Comparison of ENCODE assay signal across 22 cellular contexts in the genomic region with DNA sequence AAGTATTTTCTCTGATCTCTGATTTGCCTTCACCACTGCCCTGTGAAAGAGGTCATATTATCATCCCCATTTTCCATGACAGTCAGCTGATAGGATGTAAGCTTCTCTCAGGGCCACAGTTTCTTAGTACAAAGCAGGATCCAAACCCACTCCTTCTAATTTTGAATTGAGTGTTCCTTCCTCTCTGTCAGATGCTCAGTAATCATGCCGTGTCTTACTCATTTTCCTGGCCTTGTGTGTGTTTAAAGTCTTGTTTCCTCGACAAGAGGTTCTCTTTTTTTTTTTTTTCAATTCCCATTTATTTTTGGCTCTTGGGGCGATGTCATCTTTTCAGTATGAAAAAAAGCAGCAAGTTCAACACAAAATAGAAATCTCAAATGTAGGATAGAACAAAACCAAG.
DNase-seq lines count a peak whose midpoint lies in the region; TF ChIP-seq lines count a peak whose summit lies in the region.
"Had no signal": no experiment of that assay in that cellular context is flagged by ENCODE, and none has a peak within 500 bp of the region (broad histone marks: within the 10 kb centered on the region; RNA-seq: fewer than 3 reads in every experiment).

No MANE protein-coding gene starts in this region.

- no peak overlapping the region for H3K18ac ChIP-seq in mesenchymal stem cell (ENCODE audit: low read depth in 1 of 2, low read length in 2 of 2)

- peak overlapping the region; percentile 27 for H3K9ac ChIP-seq in mesenchymal stem cell (ENCODE audit: low read length)
- H3K9ac ChIP-seq: KMS-11 had no signal

- H4K91ac ChIP-seq in mesenchymal stem cell (ENCODE audit: low read length), result no peak overlapping the region

- intact Hi-C loops in CD14-positive monocyte (cut with micrococcal nuclease) (no loop called here), posterior vena cava (cut with DNase I) (no loop called here)

- peak overlapping the region in 1 of 2 donors; percentile 63 for H3K4me3 Mint-ChIP-seq in CD14-positive monocyte
- H3K4me3 Mint-ChIP-seq: brain; CD8-positive, alpha-beta memory T cell; T-helper 17 cell had no signal

- no peaks in the 10 kb centered on the region for H3K36me3 ChIP-seq in mesenchymal stem cell (ENCODE audit: control insufficient read depth in 1 of 2, insufficient read depth in 2 of 2, low read depth in 1 of 2, low read length in 2 of 2)
- H3K36me3 ChIP-seq: esophagus squamous epithelium, prostate gland, SJSA1 had no signal

- peaks cover 22% of the 10 kb centered on the region for H3K4me1 Mint-ChIP-seq in CD14-positive monocyte
- H3K4me1 Mint-ChIP-seq: brain, T-helper 17 cell had no signal

- H3K27me3 ChIP-seq in mesenchymal stem cell (ENCODE audit: control insufficient read depth in 1 of 2, insufficient read depth in 1 of 2, low read length in 2 of 2), result no peaks in the 10 kb centered on the region
- H3K27me3 ChIP-seq: esophagus squamous epithelium, SJSA1 had no signal

- H3K4ac ChIP-seq in mesenchymal stem cell (ENCODE audit: low read depth in 1 of 2, low read length in 2 of 2), result no peak overlapping the region

- H3K79me1 ChIP-seq in mesenchymal stem cell (replicated peaks; ENCODE audit: low read length, poor library complexity, severe bottlenecking), result no peaks in the 10 kb centered on the region

- no peak overlapping the region for H3K14ac ChIP-seq in mesenchymal stem cell (ENCODE audit: low read length in 2 of 2)

- H2AK5ac ChIP-seq in mesenchymal stem cell (ENCODE audit: low read length, severe bottlenecking), result no peak overlapping the region

- H3K9me3 ChIP-seq in mesenchymal stem cell (ENCODE audit: control insufficient read depth, low read length), result no peaks in the 10 kb centered on the region
- H3K9me3 ChIP-seq: esophagus squamous epithelium, prostate gland, SJSA1 had no signal

- no peak overlapping the region for H2BK120ac ChIP-seq in mesenchymal stem cell (ENCODE audit: low read depth, low read length)

- no peak overlapping the region for H3K23ac ChIP-seq in mesenchymal stem cell (ENCODE audit: low read length in 2 of 2)

- no peaks in the 10 kb centered on the region for H3K36me3 Mint-ChIP-seq in CD14-positive monocyte
- H3K36me3 Mint-ChIP-seq: brain had no signal

- H3K4me3 ChIP-seq in mesenchymal stem cell (ENCODE audit: insufficient read depth in 1 of 2, low read depth in 1 of 2, low read length in 2 of 2), result no peak overlapping the region
- H3K4me3 ChIP-seq: esophagus squamous epithelium, lung, prostate gland, SJSA1 had no signal

- WGBS in mesenchymal stem cell, result 42% methylated on average over 1 of the region's 3 CpGs

- TF ChIP-seq CTCF in CD14-positive monocyte (IDR thresholded peaks at IDR 0.05), result no peak

- H2AFZ ChIP-seq in mesenchymal stem cell (ENCODE audit: low read depth, low read length), result no peak overlapping the region

- H3K27ac ChIP-seq in caudate nucleus (ENCODE audit: low read depth, low read length) (peak overlapping the region; percentile 31), mesenchymal stem cell (ENCODE audit: low read length, poor library complexity, severe bottlenecking) (no peak overlapping the region)
- H3K27ac ChIP-seq: esophagus squamous epithelium, KMS-11, prostate gland, SJSA1 had no signal

- no peak overlapping the region for H2BK12ac ChIP-seq in mesenchymal stem cell (ENCODE audit: low read length in 2 of 2)

- DNase-seq in CD14-positive monocyte (ENCODE audit: low spot score) (no peak), GDM1 (lab: John Stamatoyannopoulos, UW) (peak; percentile 22), caudate nucleus (lab: John Stamatoyannopoulos, UW) (peak in 4 of 61 donors; percentile 27 to 55 (median 50)), mesenchymal stem cell (peak; percentile 17), middle frontal gyrus (ENCODE audit: extremely low spot score, low spot score) (no peak), posterior vena cava (ENCODE audit: low spot score) (no peak), NCI-H1694 (lab: John Stamatoyannopoulos, UW) (no peak)
- DNase-seq: activated CD4-positive, alpha-beta T cell treated with anti-CD3 and anti-CD28 coated beads for 48 hours; activated effector memory CD4-positive, alpha-beta T cell treated with Interleukin-2 at 50 U/mL for 16 hours; CD8-positive, alpha-beta memory T cell; DMS53; esophagus squamous epithelium; GF-D8; NCI-H187 treated with DMSO at 0.1 percent for 48 hours; NCI-H69; T-helper 17 cell; trophoblast cell had no signal

- no peak overlapping the region for H2BK5ac ChIP-seq in mesenchymal stem cell (ENCODE audit: low read depth, low read length, poor library complexity, severe bottlenecking)

- H2BK15ac ChIP-seq in mesenchymal stem cell (ENCODE audit: low read depth, poor library complexity, severe bottlenecking), result no peak overlapping the region

- H3K27me3 Mint-ChIP-seq in CD14-positive monocyte (ENCODE audit: low read depth in 3 of 3), result peaks cover 0 to 5% (median 3%) of the 10 kb centered on the region in 3 donors
- H3K27me3 Mint-ChIP-seq: T-helper 17 cell had no signal

- H4K8ac ChIP-seq in mesenchymal stem cell (ENCODE audit: low read length), result no peak overlapping the region

- no peaks in the 10 kb centered on the region for H3K4me1 ChIP-seq in mesenchymal stem cell (ENCODE audit: control insufficient read depth, insufficient read depth, low read depth, low read length)
- H3K4me1 ChIP-seq: esophagus squamous epithelium, prostate gland, SJSA1 had no signal

- peaks cover 0 to 2% (median 0%) of the 10 kb centered on the region in 7 donors for H3K9me3 Mint-ChIP-seq in CD14-positive monocyte
- H3K9me3 Mint-ChIP-seq: CD8-positive, alpha-beta memory T cell had no signal

- peak overlapping the region in 5 of 7 donors; percentile 37 to 70 (median 44) for H3K27ac Mint-ChIP-seq in CD14-positive monocyte
- H3K27ac Mint-ChIP-seq: brain, T-helper 17 cell had no signal

- no peak overlapping the region for H3K4me2 ChIP-seq in mesenchymal stem cell (ENCODE audit: low read length, poor library complexity, severe bottlenecking)
- H3K4me2 ChIP-seq: KMS-11 had no signal

Comparison
In these comparisons a context has a peak if more than half of its experiments do, and no peak if none do; other contexts are left out.
1. DNase-seq: peak in GDM1 (single experiment) and mesenchymal stem cell (single experiment); none in CD14-positive monocyte (single experiment), middle frontal gyrus (single experiment), posterior vena cava (single experiment) and NCI-H1694 (single experiment).